Comparison of ENCODE assay signal across 14 cellular contexts in genomic region chr5:60482301-60482700, GRCh38.
"Had no signal": no experiment of that assay in that cellular context is flagged by ENCODE, and none has a peak within 500 bp of the region (broad histone marks: within the 10 kb centered on the region; RNA-seq: fewer than 3 reads in every experiment).

No MANE protein-coding gene starts in this region.

- H3K4me3 ChIP-seq: body of pancreas, esophagus muscularis mucosa, prostate gland, suprapubic skin, upper lobe of left lung had no signal

- H3K36me3 ChIP-seq: esophagus muscularis mucosa, prostate gland, suprapubic skin, upper lobe of left lung had no signal

- H3K4me1 ChIP-seq: body of pancreas, prostate gland, suprapubic skin, upper lobe of left lung had no signal

- H3K9me3 ChIP-seq: body of pancreas, esophagus muscularis mucosa, prostate gland, suprapubic skin, upper lobe of left lung had no signal

- DNase-seq: activated CD4-positive, alpha-beta T cell treated with anti-CD3 and anti-CD28 coated beads, Interleukin-2, amount 50 U/mL, for 1 hour; activated CD4-positive, CD25-positive, alpha-beta regulatory T cell; activated effector memory CD4-positive, alpha-beta T cell treated with Interleukin-2 at 50 U/mL for 16 hours; activated T-cell treated with anti-CD3 and anti-CD28 coated beads for 4 hours; body of pancreas; cerebellar nuclear complex; dermis blood vessel endothelial cell; stimulated activated CD4-positive, alpha-beta T cell treated with anti-CD3 and anti-CD28 coated beads, Interleukin-2, amount 100 ng/mL, for 24 hours; stimulated activated naive CD4-positive, alpha-beta T cell treated with Interleukin-2 at 50 U/mL for 16 hours; upper lobe of left lung had no signal

- ATAC-seq: body of pancreas, sciatic nerve had no signal

- H3K27me3 ChIP-seq: body of pancreas, esophagus muscularis mucosa, suprapubic skin, upper lobe of left lung had no signal

- H3K27ac ChIP-seq: body of pancreas, esophagus muscularis mucosa, prostate gland, suprapubic skin, upper lobe of left lung had no signal
